37 cellular contexts compared by ENCODE assay signal in the genomic region with DNA sequence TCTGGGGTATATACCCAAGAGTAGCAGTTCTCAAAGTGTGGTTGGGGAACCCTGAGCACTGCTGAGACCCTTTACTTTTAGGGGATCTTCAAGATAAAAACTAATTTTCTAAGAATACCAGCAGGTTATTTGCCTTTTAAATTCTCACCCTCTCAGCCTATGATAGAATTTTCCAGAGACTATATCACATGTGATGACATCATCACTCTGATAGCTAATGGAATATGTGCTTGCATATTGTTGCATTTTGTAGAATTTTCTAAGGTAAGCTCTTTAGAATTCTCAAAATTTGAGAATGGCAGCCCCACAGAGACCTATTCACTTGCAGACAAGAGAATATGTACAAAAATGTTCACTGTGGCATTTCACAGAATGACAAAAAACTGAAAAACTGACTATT.
"Had no signal": no experiment of that assay in that cellular context is flagged by ENCODE, and none has a peak within 500 bp of the region (broad histone marks: within the 10 kb centered on the region; RNA-seq: fewer than 3 reads in every experiment).

No MANE protein-coding gene starts in this region.

- FAIRE-seq: astrocyte, TTC549 had no signal

- H3K4me3 ChIP-seq: adrenal gland, body of pancreas, breast epithelium had no signal

- H3K27ac ChIP-seq: adrenal gland, body of pancreas, brain microvascular endothelial cell, breast epithelium, WERI-Rb-1 had no signal

- H3K36me3 ChIP-seq: adrenal gland, brain microvascular endothelial cell, breast epithelium, WERI-Rb-1 had no signal

- ATAC-seq: activated CD4-positive, alpha-beta T cell treated with anti-CD3 and anti-CD28 coated beads for 36 hours; activated CD4-positive, CD25-positive, alpha-beta regulatory T cell treated with anti-CD3 and anti-CD28 coated beads, Interleukin-2, amount 50 U/mL, for 24 hours; activated CD8-positive, alpha-beta memory T cell treated with anti-CD3 and anti-CD28 coated beads, Interleukin-2, amount 10 ng/mL, durations not matched to agents 7 days and 5 days; activated CD8-positive, alpha-beta T cell treated with anti-CD3 and anti-CD28 coated beads, Interleukin-2, amount 10 ng/mL, durations not matched to agents 7 days and 5 days; activated naive CD4-positive, alpha-beta T cell treated with anti-CD3 and anti-CD28 coated beads, Interleukin-2, amount 50 U/mL, for 72 hours; activated T-cell treated with anti-CD3 and anti-CD28 coated beads, Interleukin-2, amount 50 U/mL, for 4 hours; activated T-cell treated with anti-CD3 and anti-CD28 coated beads, Interleukin-2, amount 50 U/mL, for 72 hours; activated T-helper 17 cell treated with anti-CD3 and anti-CD28 coated beads, Interleukin-2, amount 50 U/mL, for 72 hours; body of pancreas; WTC11 had no signal

- H3K27me3 ChIP-seq: adrenal gland, body of pancreas, brain microvascular endothelial cell, breast epithelium had no signal

- DNase-seq: activated CD4-positive, alpha-beta memory T cell treated with anti-CD3 and anti-CD28 coated beads, Interleukin-2, amount 10 ng/mL, durations not matched to agents 7 days and 5 days; activated CD4-positive, alpha-beta T cell treated with anti-CD3 and anti-CD28 coated beads for 1 hour; activated CD4-positive, alpha-beta T cell treated with anti-CD3 and anti-CD28 coated beads for 36 hours; activated CD4-positive, alpha-beta T cell treated with anti-CD3 and anti-CD28 coated beads for 48 hours; activated CD4-positive, alpha-beta T cell treated with anti-CD3 and anti-CD28 coated beads, Interleukin-2, amount 10 ng/mL, durations not matched to agents 7 days and 5 days; activated CD4-positive, alpha-beta T cell treated with anti-CD3 and anti-CD28 coated beads, Interleukin-2, amount 50 U/mL, for 48 hours; activated CD4-positive, CD25-positive, alpha-beta regulatory T cell; activated CD8-positive, alpha-beta memory T cell treated with anti-CD3 and anti-CD28 coated beads for 24 hours; activated CD8-positive, alpha-beta memory T cell treated with anti-CD3 and anti-CD28 coated beads, Interleukin-2, amount 10 ng/mL, durations not matched to agents 7 days and 5 days; activated CD8-positive, alpha-beta memory T cell treated with anti-CD3 and anti-CD28 coated beads, Interleukin-2, amount 50 U/mL, for 48 hours; activated CD8-positive, alpha-beta T cell treated with anti-CD3 and anti-CD28 coated beads, Interleukin-2, amount 10 ng/mL, durations not matched to agents 7 days and 5 days; activated effector memory CD4-positive, alpha-beta T cell treated with anti-CD3 and anti-CD28 coated beads, Interleukin-2, amount 50 U/mL, for 16 hours; activated gamma-delta T cell treated with Interleukin-2 at 50 U/mL for 16 hours; activated naive CD4-positive, alpha-beta T cell; activated naive CD4-positive, alpha-beta T cell treated with anti-CD3 and anti-CD28 coated beads for 36 hours; activated naive CD4-positive, alpha-beta T cell treated with anti-CD3 and anti-CD28 coated beads, Interleukin-2, amount 50 U/mL, for 16 hours; activated naive CD8-positive, alpha-beta T cell treated with anti-CD3 and anti-CD28 coated beads for 36 hours; activated T-cell treated with anti-CD3 and anti-CD28 coated beads, Interleukin-2, amount 50 U/mL, for 1 hour; activated T-cell treated with anti-CD3 and anti-CD28 coated beads, Interleukin-2, amount 50 U/mL, for 4 hours; activated T-cell treated with anti-CD3 and anti-CD28 coated beads, Interleukin-2, amount 50 U/mL, for 72 hours; adrenal gland; amniotic stem cell; aorta; body of pancreas; brain microvascular endothelial cell; central memory CD4-positive, alpha-beta T cell; T-helper 1 cell; T-helper 2 cell; T-helper 9 cell; WERI-Rb-1 had no signal

- H3K4me1 ChIP-seq: adrenal gland, body of pancreas, breast epithelium had no signal

- H3K9me3 ChIP-seq: adrenal gland, body of pancreas, breast epithelium had no signal
